ENCODE assay signal across 37 cellular contexts in genomic region chr7:85908051-85908450, GRCh38.
"Had no signal": no experiment of that assay in that cellular context is flagged by ENCODE, and none has a peak within 500 bp of the region (broad histone marks: within the 10 kb centered on the region; RNA-seq: fewer than 3 reads in every experiment).

No MANE protein-coding gene starts in this region.

- H3K27me3 ChIP-seq: adrenal gland, ascending aorta, body of pancreas, brain microvascular endothelial cell, breast epithelium, cardiac muscle cell had no signal

- H3K27me3 Mint-ChIP-seq: activated naive CD4-positive, alpha-beta T cell treated with anti-CD3 and anti-CD28 coated beads, Interleukin-2, amount 10 ng/mL, durations not matched to agents 7 days and 5 days; activated naive CD4-positive, alpha-beta T cell treated with anti-CD3 and anti-CD28 coated beads, Interleukin-2, amount 50 U/mL, for 24 hours; activated naive CD8-positive, alpha-beta T cell; activated naive CD8-positive, alpha-beta T cell treated with anti-CD3 and anti-CD28 coated beads for 36 hours; activated naive CD8-positive, alpha-beta T cell treated with anti-CD3 and anti-CD28 coated beads, Interleukin-2, amount 10 ng/mL, durations not matched to agents 7 days and 5 days; activated naive CD8-positive, alpha-beta T cell treated with anti-CD3 and anti-CD28 coated beads, Interleukin-2, amount 50 U/mL, for 24 hours; activated T-cell treated with anti-CD3 and anti-CD28 coated beads, Interleukin-2, amount 50 U/mL, for 24 hours; activated T-helper 17 cell treated with anti-CD3 and anti-CD28 coated beads, Interleukin-2, amount 50 U/mL, for 72 hours; brain; central memory CD8-positive, alpha-beta T cell had no signal

- H3K27ac ChIP-seq: adrenal gland, ascending aorta, body of pancreas, brain microvascular endothelial cell, breast epithelium, cardiac muscle cell had no signal

- ATAC-seq: activated naive CD4-positive, alpha-beta T cell treated with anti-CD3 and anti-CD28 coated beads, Interleukin-2, amount 50 U/mL, for 72 hours; activated naive CD8-positive, alpha-beta T cell treated with anti-CD3 and anti-CD28 coated beads, Interleukin-2, amount 50 U/mL, for 24 hours; activated T-cell treated with anti-CD3 and anti-CD28 coated beads, Interleukin-2, amount 50 U/mL, for 4 hours; activated T-cell treated with anti-CD3 and anti-CD28 coated beads, Interleukin-2, amount 50 U/mL, for 72 hours; activated T-helper 17 cell treated with anti-CD3 and anti-CD28 coated beads, Interleukin-2, amount 50 U/mL, for 72 hours; body of pancreas had no signal

- H3K4me3 ChIP-seq: adrenal gland, ascending aorta, body of pancreas, breast epithelium, cardiac muscle cell had no signal

- H3K36me3 ChIP-seq: adrenal gland, ascending aorta, brain microvascular endothelial cell, breast epithelium, cardiac muscle cell had no signal

- H3K9me3 Mint-ChIP-seq: activated naive CD4-positive, alpha-beta T cell treated with anti-CD3 and anti-CD28 coated beads, Interleukin-2, amount 50 U/mL, for 24 hours had no signal

- H3K9me3 ChIP-seq: adrenal gland, ascending aorta, body of pancreas, breast epithelium had no signal

- DNase-seq: activated effector memory CD4-positive, alpha-beta T cell treated with anti-CD3 and anti-CD28 coated beads, Interleukin-2, amount 50 U/mL, for 16 hours; activated effector memory CD4-positive, alpha-beta T cell treated with Interleukin-2 at 50 U/mL for 16 hours; activated gamma-delta T cell; activated gamma-delta T cell treated with Interleukin-2 at 50 U/mL for 16 hours; activated naive CD4-positive, alpha-beta T cell; activated naive CD4-positive, alpha-beta T cell treated with anti-CD3 and anti-CD28 coated beads for 36 hours; activated naive CD4-positive, alpha-beta T cell treated with anti-CD3 and anti-CD28 coated beads, Interleukin-2, amount 10 ng/mL, durations not matched to agents 7 days and 5 days; activated naive CD4-positive, alpha-beta T cell treated with anti-CD3 and anti-CD28 coated beads, Interleukin-2, amount 50 U/mL, for 16 hours; activated naive CD4-positive, alpha-beta T cell treated with Interleukin-2 at 50 U/mL for 16 hours; activated naive CD8-positive, alpha-beta T cell treated with anti-CD3 and anti-CD28 coated beads for 36 hours; activated naive CD8-positive, alpha-beta T cell treated with anti-CD3 and anti-CD28 coated beads, Interleukin-2, amount 10 ng/mL, durations not matched to agents 7 days and 5 days; activated naive CD8-positive, alpha-beta T cell treated with anti-CD3 and anti-CD28 coated beads, Interleukin-2, amount 50 U/mL, for 24 hours; activated T-cell treated with anti-CD3 and anti-CD28 coated beads, Interleukin-2, amount 50 U/mL, for 24 hours; activated T-cell treated with anti-CD3 and anti-CD28 coated beads, Interleukin-2, amount 50 U/mL, for 4 hours; activated T-cell treated with anti-CD3 and anti-CD28 coated beads, Interleukin-2, amount 50 U/mL, for 48 hours; activated T-cell treated with anti-CD3 and anti-CD28 coated beads, Interleukin-2, amount 50 U/mL, for 72 hours; adrenal gland; amniotic stem cell; amygdala; anterior cingulate cortex; aorta; body of pancreas; brain microvascular endothelial cell; caudate nucleus; central memory CD4-positive, alpha-beta T cell; cerebellar nuclear complex had no signal

- H3K4me3 Mint-ChIP-seq: activated naive CD4-positive, alpha-beta T cell treated with anti-CD3 and anti-CD28 coated beads for 36 hours; activated naive CD4-positive, alpha-beta T cell treated with anti-CD3 and anti-CD28 coated beads, Interleukin-2, amount 10 ng/mL, durations not matched to agents 7 days and 5 days; activated naive CD4-positive, alpha-beta T cell treated with anti-CD3 and anti-CD28 coated beads, Interleukin-2, amount 50 U/mL, for 24 hours; activated naive CD8-positive, alpha-beta T cell; activated naive CD8-positive, alpha-beta T cell treated with anti-CD3 and anti-CD28 coated beads for 36 hours; activated naive CD8-positive, alpha-beta T cell treated with anti-CD3 and anti-CD28 coated beads, Interleukin-2, amount 10 ng/mL, durations not matched to agents 7 days and 5 days; activated naive CD8-positive, alpha-beta T cell treated with anti-CD3 and anti-CD28 coated beads, Interleukin-2, amount 50 U/mL, for 24 hours; activated T-cell treated with anti-CD3 and anti-CD28 coated beads, Interleukin-2, amount 50 U/mL, for 24 hours; activated T-cell treated with anti-CD3 and anti-CD28 coated beads, Interleukin-2, amount 50 U/mL, for 4 hours; activated T-cell treated with anti-CD3 and anti-CD28 coated beads, Interleukin-2, amount 50 U/mL, for 72 hours; activated T-helper 1 cell treated with anti-CD3 and anti-CD28 coated beads, Interleukin-12 subunit alpha, Interleukin-12 subunit beta, Interleukin-2, Interleukin-4 antibody, amounts not matched to agents 30 ng/mL and 10 ng/mL and 1 ng/mL, durations not matched to agents 14 hours and 24 hours and 36 hours; activated T-helper 17 cell treated with anti-CD3 and anti-CD28 coated beads, Interleukin-2, amount 50 U/mL, for 72 hours; brain; central memory CD8-positive, alpha-beta T cell had no signal

- H3K27ac Mint-ChIP-seq: activated naive CD4-positive, alpha-beta T cell treated with anti-CD3 and anti-CD28 coated beads for 36 hours; activated naive CD4-positive, alpha-beta T cell treated with anti-CD3 and anti-CD28 coated beads, Interleukin-2, amount 10 ng/mL, durations not matched to agents 7 days and 5 days; activated naive CD4-positive, alpha-beta T cell treated with anti-CD3 and anti-CD28 coated beads, Interleukin-2, amount 50 U/mL, for 24 hours; activated naive CD4-positive, alpha-beta T cell treated with anti-CD3 and anti-CD28 coated beads, Interleukin-2, amount 50 U/mL, for 72 hours; activated naive CD8-positive, alpha-beta T cell; activated naive CD8-positive, alpha-beta T cell treated with anti-CD3 and anti-CD28 coated beads for 36 hours; activated naive CD8-positive, alpha-beta T cell treated with anti-CD3 and anti-CD28 coated beads, Interleukin-2, amount 10 ng/mL, durations not matched to agents 7 days and 5 days; activated naive CD8-positive, alpha-beta T cell treated with anti-CD3 and anti-CD28 coated beads, Interleukin-2, amount 50 U/mL, for 24 hours; activated T-cell treated with anti-CD3 and anti-CD28 coated beads, Interleukin-2, amount 50 U/mL, for 24 hours; activated T-cell treated with anti-CD3 and anti-CD28 coated beads, Interleukin-2, amount 50 U/mL, for 72 hours; activated T-helper 1 cell treated with anti-CD3 and anti-CD28 coated beads, Interleukin-12 subunit alpha, Interleukin-12 subunit beta, Interleukin-2, Interleukin-4 antibody, amounts not matched to agents 30 ng/mL and 10 ng/mL and 1 ng/mL, durations not matched to agents 14 hours and 24 hours and 36 hours; activated T-helper 17 cell treated with anti-CD3 and anti-CD28 coated beads, Interleukin-2, amount 50 U/mL, for 72 hours; activated T-helper 2 cell treated with anti-CD3 and anti-CD28 coated beads, Interferon-gamma antibody, Interleukin-2, Interleukin-4, amounts not matched to agents 10 μg/mL and 5 μg/mL and 100 μg/mL, durations not matched to agents 14 hours and 24 hours and 36 hours; brain had no signal

- H3K4me1 Mint-ChIP-seq: activated naive CD4-positive, alpha-beta T cell treated with anti-CD3 and anti-CD28 coated beads, Interleukin-2, amount 10 ng/mL, durations not matched to agents 7 days and 5 days; activated naive CD4-positive, alpha-beta T cell treated with anti-CD3 and anti-CD28 coated beads, Interleukin-2, amount 50 U/mL, for 24 hours; activated naive CD8-positive, alpha-beta T cell treated with anti-CD3 and anti-CD28 coated beads for 36 hours; activated naive CD8-positive, alpha-beta T cell treated with anti-CD3 and anti-CD28 coated beads, Interleukin-2, amount 10 ng/mL, durations not matched to agents 7 days and 5 days; activated naive CD8-positive, alpha-beta T cell treated with anti-CD3 and anti-CD28 coated beads, Interleukin-2, amount 50 U/mL, for 24 hours; activated T-helper 17 cell treated with anti-CD3 and anti-CD28 coated beads, Interleukin-2, amount 50 U/mL, for 72 hours; brain; central memory CD8-positive, alpha-beta T cell had no signal

- H3K4me1 ChIP-seq: adrenal gland, ascending aorta, body of pancreas, breast epithelium had no signal

- H3K36me3 Mint-ChIP-seq: activated naive CD4-positive, alpha-beta T cell treated with anti-CD3 and anti-CD28 coated beads, Interleukin-2, amount 10 ng/mL, durations not matched to agents 7 days and 5 days; activated naive CD4-positive, alpha-beta T cell treated with anti-CD3 and anti-CD28 coated beads, Interleukin-2, amount 50 U/mL, for 24 hours; activated naive CD8-positive, alpha-beta T cell; activated naive CD8-positive, alpha-beta T cell treated with anti-CD3 and anti-CD28 coated beads for 36 hours; activated naive CD8-positive, alpha-beta T cell treated with anti-CD3 and anti-CD28 coated beads, Interleukin-2, amount 10 ng/mL, durations not matched to agents 7 days and 5 days; brain had no signal
